29 cellular contexts compared by ENCODE assay signal in genomic region chr13:58584610-58585009, GRCh38.
"Had no signal": no experiment of that assay in that cellular context is flagged by ENCODE, and none has a peak within 500 bp of the region (broad histone marks: within the 10 kb centered on the region; RNA-seq: fewer than 3 reads in every experiment).

No MANE protein-coding gene starts in this region.

- ATAC-seq: naive thymus-derived CD8-positive, alpha-beta T cell; natural killer cell treated with Interleukin-12 subunit alpha and Interleukin-12 subunit beta and Interleukin-15 and Interleukin-18, amount 100 ng/mL, for 72 hours; pancreas; right cardiac atrium; sciatic nerve; stimulated activated memory B cell treated with anti-CD40 and anti-IgM and Interleukin-4, amounts not matched to agents 10 μg/mL and 1 μg/mL and 100 μg/mL, for 72 hours; stimulated activated naive CD8-positive, alpha-beta T cell treated with anti-CD3 and anti-CD28 coated beads, Interleukin-15, amount 100 ng/mL, for 72 hours; stimulated activated naive CD8-positive, alpha-beta T cell treated with anti-CD3 and anti-CD28 coated beads, Interleukin-15, Interleukin-2, amounts not matched to agents 100 U/mL and 50 U/mL, for 24 hours; upper lobe of right lung had no signal

- H3K4me3 ChIP-seq: pancreas, prostate gland, skin epidermis, smooth muscle cell, spleen, suprapubic skin, testis, tibial artery, transverse colon, upper lobe of right lung, uterus had no signal

- H3K4me1 ChIP-seq: pancreas, prostate gland, spleen, suprapubic skin, testis, tibial artery, transverse colon, upper lobe of right lung, uterus had no signal

- H3K4me2 ChIP-seq: smooth muscle cell had no signal

- H3K27ac ChIP-seq: neutrophil, pancreas, prostate gland, skin epidermis, spleen, suprapubic skin, testis, tibial artery, transverse colon, upper lobe of right lung, uterus had no signal

- H3K9me3 ChIP-seq: neutrophil, pancreas, prostate gland, suprapubic skin, testis, tibial artery, transverse colon, upper lobe of right lung, uterus had no signal

- H3K36me3 ChIP-seq: neutrophil, pancreas, prostate gland, spleen, suprapubic skin, tibial artery, transverse colon, upper lobe of right lung, uterus had no signal

- H3K27me3 ChIP-seq: neutrophil, pancreas, spleen, suprapubic skin, testis, tibial artery, transverse colon, upper lobe of right lung, uterus had no signal

- DNase-seq: naive B cell; naive thymus-derived CD8-positive, alpha-beta T cell; nephron progenitor cell; nucleus accumbens; pancreas; right cardiac atrium; spleen; stimulated activated CD4-positive, alpha-beta T cell treated with anti-CD3 and anti-CD28 coated beads, Interleukin-12 subunit alpha, Interleukin-12 subunit beta, amount 100 ng/mL, for 4 hours; stimulated activated CD4-positive, alpha-beta T cell treated with anti-CD3 and anti-CD28 coated beads, Interleukin-1b, Interleukin-23, amount 100 ng/mL, for 48 hours; stimulated activated CD4-positive, alpha-beta T cell treated with anti-CD3 and anti-CD28 coated beads, Interleukin-4, amount 100 ng/mL, for 1 hour; stimulated activated CD4-positive, alpha-beta T cell treated with anti-CD3 and anti-CD28 coated beads, Interleukin-4, amount 100 ng/mL, for 4 hours; stimulated activated CD8-positive, alpha-beta memory T cell treated with anti-CD3 and anti-CD28 coated beads, Interleukin-4, amount 100 ng/mL, for 48 hours; stimulated activated naive CD4-positive, alpha-beta T cell; stimulated activated naive CD8-positive, alpha-beta T cell treated with anti-CD3 and anti-CD28 coated beads, Interleukin-15, amount 100 ng/mL, for 72 hours; stimulated activated naive CD8-positive, alpha-beta T cell treated with anti-CD3 and anti-CD28 coated beads, Interleukin-15, Interleukin-2, amounts not matched to agents 100 U/mL and 50 U/mL, for 24 hours; substantia nigra; testis; tibial artery; transverse colon; upper lobe of right lung; uterus had no signal
